In genomic region chr11:101792814-101793213, GRCh38 we compare ENCODE assay signal across 20 cellular contexts.
"Had no signal": no experiment of that assay in that cellular context is flagged by ENCODE, and none has a peak within 500 bp of the region (broad histone marks: within the 10 kb centered on the region; RNA-seq: fewer than 3 reads in every experiment).

No MANE protein-coding gene starts in this region.

- H3K9me3 Mint-ChIP-seq: nephron; stimulated activated naive CD8-positive, alpha-beta T cell treated with anti-CD3 and anti-CD28 coated beads, Interleukin-15, amount 100 ng/mL, for 72 hours had no signal

- H3K79me2 ChIP-seq: parathyroid adenoma had no signal

- H3K27ac Mint-ChIP-seq: dendritic cell treated with granulocyte-macrophage colony-stimulating factor and Interleukin-4, amounts not matched to agents 40 ng/mL and 50 ng/mL, for 4 days; effector memory CD8-positive, alpha-beta T cell; nephron; stimulated activated naive B cell treated with anti-CD40 and anti-IgM and Interleukin-4, amounts not matched to agents 10 μg/mL and 1 μg/mL and 100 μg/mL, for 72 hours; stimulated activated naive CD8-positive, alpha-beta T cell treated with anti-CD3 and anti-CD28 coated beads, Interleukin-15, amount 100 ng/mL, for 72 hours had no signal

- H3K27ac ChIP-seq: esophagus squamous epithelium, foreskin keratinocyte, parathyroid adenoma, psoas muscle, right lobe of liver, testis, tibial nerve had no signal

- H3K27me3 ChIP-seq: esophagus squamous epithelium, foreskin keratinocyte, right lobe of liver, testis, tibial nerve had no signal

- H3K4me3 ChIP-seq: esophagus squamous epithelium, psoas muscle, right lobe of liver, testis, tibial nerve had no signal

- H3K9ac ChIP-seq: parathyroid adenoma had no signal

- H3K9me3 ChIP-seq: esophagus squamous epithelium, psoas muscle, right lobe of liver, testis had no signal

- H3K27me3 Mint-ChIP-seq: dendritic cell treated with granulocyte-macrophage colony-stimulating factor and Interleukin-4, amounts not matched to agents 40 ng/mL and 50 ng/mL, for 4 days; effector memory CD8-positive, alpha-beta T cell; stimulated activated naive CD8-positive, alpha-beta T cell treated with anti-CD3 and anti-CD28 coated beads, Interleukin-15, amount 100 ng/mL, for 72 hours had no signal

- H3K4me1 ChIP-seq: foreskin keratinocyte, parathyroid adenoma, psoas muscle, right lobe of liver, testis, tibial nerve had no signal

- ATAC-seq: effector memory CD8-positive, alpha-beta T cell; foreskin keratinocyte; left cardiac atrium; left ventricle myocardium superior; psoas muscle; right lobe of liver; stimulated activated naive B cell treated with anti-CD40 and anti-IgM and Interleukin-4, amounts not matched to agents 10 μg/mL and 1 μg/mL and 100 μg/mL, for 72 hours; stimulated activated naive CD8-positive, alpha-beta T cell treated with anti-CD3 and anti-CD28 coated beads, Interleukin-15, amount 100 ng/mL, for 72 hours had no signal

- H3K36me3 Mint-ChIP-seq: naive B cell; stimulated activated naive B cell treated with anti-CD40 and anti-IgM and Interleukin-4, amounts not matched to agents 10 μg/mL and 1 μg/mL and 100 μg/mL, for 72 hours had no signal

- H3K4me3 Mint-ChIP-seq: dendritic cell treated with granulocyte-macrophage colony-stimulating factor and Interleukin-4, amounts not matched to agents 40 ng/mL and 50 ng/mL, for 4 days; effector memory CD8-positive, alpha-beta T cell; naive B cell; nephron; stimulated activated naive B cell treated with anti-CD40 and anti-IgM and Interleukin-4, amounts not matched to agents 10 μg/mL and 1 μg/mL and 100 μg/mL, for 72 hours; stimulated activated naive CD8-positive, alpha-beta T cell treated with anti-CD3 and anti-CD28 coated beads, Interleukin-15, amount 100 ng/mL, for 72 hours had no signal

- H2AFZ ChIP-seq: parathyroid adenoma had no signal

- H3K36me3 ChIP-seq: esophagus squamous epithelium, right lobe of liver, tibial nerve had no signal

- H3K4me1 Mint-ChIP-seq: naive B cell; nephron; stimulated activated naive B cell treated with anti-CD40 and anti-IgM and Interleukin-4, amounts not matched to agents 10 μg/mL and 1 μg/mL and 100 μg/mL, for 72 hours; stimulated activated naive CD8-positive, alpha-beta T cell treated with anti-CD3 and anti-CD28 coated beads, Interleukin-15, amount 100 ng/mL, for 72 hours had no signal

- DNase-seq: effector memory CD8-positive, alpha-beta T cell; esophagus squamous epithelium; foreskin keratinocyte; kidney; left cardiac atrium; left ventricle myocardium superior; mesendoderm; naive B cell; psoas muscle; retina; right lobe of liver; stimulated activated CD4-positive, alpha-beta T cell treated with anti-CD3 and anti-CD28 coated beads, Interleukin-2, amount 100 ng/mL, for 24 hours; stimulated activated CD4-positive, alpha-beta T cell treated with anti-CD3 and anti-CD28 coated beads, Interleukin-4, amount 100 ng/mL, for 4 hours; stimulated activated naive B cell treated with anti-CD40 and anti-IgM and Interleukin-4, amounts not matched to agents 10 μg/mL and 1 μg/mL and 100 μg/mL, for 72 hours; stimulated activated naive CD8-positive, alpha-beta T cell treated with anti-CD3 and anti-CD28 coated beads, Interleukin-15, amount 100 ng/mL, for 72 hours; testis had no signal
